14 cellular contexts compared by ENCODE assay signal in the genomic region with DNA sequence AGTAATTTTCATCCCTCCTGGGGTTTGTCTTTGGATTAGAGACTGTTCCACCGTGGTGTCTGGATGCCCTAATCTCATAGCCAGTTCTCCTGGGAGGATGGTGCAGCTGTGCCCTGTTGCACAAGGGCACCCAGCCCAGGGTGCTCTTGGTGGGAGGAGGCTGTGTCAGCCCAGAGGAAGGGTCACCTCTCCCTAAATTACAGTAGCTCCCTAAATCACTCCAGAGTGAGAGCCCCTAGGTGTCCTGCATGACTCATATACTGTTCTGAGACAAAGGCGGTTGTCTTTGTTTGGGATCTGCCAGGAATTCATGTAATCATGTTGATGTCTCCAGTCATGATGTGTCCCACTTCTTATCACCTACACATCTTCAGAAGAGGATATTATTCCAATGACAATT. TPM values are rescaled to one million over a fixed set of nuclear protein-coding genes. Genes with fewer than 3 reads are reported as not detected.
DNase-seq lines count a peak whose midpoint lies in the region; ATAC-seq, FAIRE-seq and TF ChIP-seq lines count a peak whose summit lies in the region.
"Had no signal": no experiment of that assay in that cellular context is flagged by ENCODE, and none has a peak within 500 bp of the region (broad histone marks: within the 10 kb centered on the region; RNA-seq: fewer than 3 reads in every experiment).

No MANE protein-coding gene starts in this region.

- POLR2A ChIA-PET in activated CD8-positive, alpha-beta T cell treated with anti-CD3 and anti-CD28 coated beads for 36 hours (lab: Charles Lee) = no interaction called here

- H3K9me3 ChIP-seq in RWPE2 (ENCODE audit: severe bottlenecking) = no peaks in the 10 kb centered on the region
- H3K9me3 ChIP-seq: colonic mucosa, spleen, transverse colon had no signal

- H3K27ac Mint-ChIP-seq in activated CD8-positive, alpha-beta T cell treated with anti-CD3 and anti-CD28 coated beads for 36 hours = no peak overlapping the region
- no peak overlapping the region for H3K27ac Mint-ChIP-seq in CD14-positive monocyte
- H3K27ac Mint-ChIP-seq: activated naive CD8-positive, alpha-beta T cell had no signal

- 37 to 52% methylated on average over 2 of the region's 2 CpGs for whole genome bisulfite sequencing in lower leg skin, 2 donors

- H3K27me3 ChIP-seq in RWPE2 (ENCODE audit: insufficient read depth, poor library complexity, severe bottlenecking) = no peaks in the 10 kb centered on the region
- H3K27me3 ChIP-seq: colonic mucosa, transverse colon had no signal

- intact Hi-C loops in lower leg skin (cut with DNase I; ENCODE audit: low total_unique reads) = loop anchor here (5.0 kb wide), 1 partner anchor 50 kb away; no protein-coding TSS in a partner anchor
- intact Hi-C loops in activated CD8-positive, alpha-beta T cell treated with anti-CD3 and anti-CD28 coated beads for 36 hours (cut with micrococcal nuclease) = no loop called here
- intact Hi-C loops in CD14-positive monocyte (cut with micrococcal nuclease) = no loop called here

- ATAC-seq in RWPE2 (ENCODE audit: low read depth) = peak; percentile 23; the same call in 2 of the 3 replicates
- ATAC-seq in activated CD8-positive, alpha-beta T cell treated with anti-CD3 and anti-CD28 coated beads for 36 hours = no peak

- no peaks in the 10 kb centered on the region for H3K4me1 Mint-ChIP-seq in activated CD8-positive, alpha-beta T cell treated with anti-CD3 and anti-CD28 coated beads for 36 hours (ENCODE audit: low read depth)
- no peaks in the 10 kb centered on the region for H3K4me1 Mint-ChIP-seq in CD14-positive monocyte

- H3K4me3 ChIP-seq in RWPE2 (ENCODE audit: severe bottlenecking) (no peak overlapping the region), lower leg skin (ENCODE audit: low read depth, poor library complexity, severe bottlenecking) (no peak overlapping the region)
- H3K4me3 ChIP-seq: colonic mucosa, spleen, transverse colon had no signal

- H3K9me3 Mint-ChIP-seq in activated CD8-positive, alpha-beta T cell treated with anti-CD3 and anti-CD28 coated beads for 36 hours = no peaks in the 10 kb centered on the region
- peaks cover 0 to 3% (median 0%) of the 10 kb centered on the region in 7 donors for H3K9me3 Mint-ChIP-seq in CD14-positive monocyte

- H3K27ac ChIP-seq in RWPE2 (ENCODE audit: poor library complexity, severe bottlenecking) = peak overlapping the region; percentile 90
- H3K27ac ChIP-seq: spleen had no signal

- no peak for TF ChIP-seq POLR2A in lower leg skin (IDR thresholded peaks at IDR 0.05)

- H3K27me3 Mint-ChIP-seq in activated CD8-positive, alpha-beta T cell treated with anti-CD3 and anti-CD28 coated beads for 36 hours = peaks cover 14% of the 10 kb centered on the region
- H3K27me3 Mint-ChIP-seq in CD14-positive monocyte (ENCODE audit: low read depth in 3 of 3) = peaks cover 0 to 4% (median 2%) of the 10 kb centered on the region in 3 donors

- CTCF ChIA-PET in activated CD8-positive, alpha-beta T cell treated with anti-CD3 and anti-CD28 coated beads for 36 hours (lab: Charles Lee) = interaction anchor here (1.0 to 1.2 kb wide), 2 partner anchors 81 to 87 kb away, joined by 3 to 4 read pairs; no protein-coding TSS in a partner anchor

- H3K36me3 Mint-ChIP-seq in activated CD8-positive, alpha-beta T cell treated with anti-CD3 and anti-CD28 coated beads for 36 hours (ENCODE audit: low read depth) = no peaks in the 10 kb centered on the region
- H3K36me3 Mint-ChIP-seq in CD14-positive monocyte = no peaks in the 10 kb centered on the region
- H3K36me3 Mint-ChIP-seq: activated naive CD8-positive, alpha-beta T cell had no signal

- no peak overlapping the region for H3K4me3 Mint-ChIP-seq in activated CD8-positive, alpha-beta T cell treated with anti-CD3 and anti-CD28 coated beads for 36 hours
- no peak overlapping the region for H3K4me3 Mint-ChIP-seq in CD14-positive monocyte
- H3K4me3 Mint-ChIP-seq: activated naive CD8-positive, alpha-beta T cell had no signal

- peaks cover 30% of the 10 kb centered on the region for H3K36me3 ChIP-seq in RWPE2 (ENCODE audit: low read depth)
- H3K36me3 ChIP-seq: colonic mucosa, spleen had no signal

- TF ChIP-seq CTCF in RWPE2 (IDR thresholded peaks at IDR 0.05; ENCODE audit: poor library complexity, severe bottlenecking) = no peak
- no peak for TF ChIP-seq CTCF in lower leg skin (IDR thresholded peaks at IDR 0.05)
- TF ChIP-seq CTCF in activated CD8-positive, alpha-beta T cell treated with anti-CD3 and anti-CD28 coated beads for 36 hours (IDR thresholded peaks at IDR 0.05) = no peak
- no peak for TF ChIP-seq CTCF in CD14-positive monocyte (IDR thresholded peaks at IDR 0.05)

- no peak for FAIRE-seq in urothelium cell line (lab: Jason Lieb, UNC)

- peaks cover 38% of the 10 kb centered on the region for H3K4me1 ChIP-seq in RWPE2 (ENCODE audit: insufficient read depth, poor library complexity, severe bottlenecking)
- H3K4me1 ChIP-seq: colonic mucosa, spleen had no signal

- DNase-seq in NCI-H82 (lab: John Stamatoyannopoulos, UW) (peak; percentile 52), NCI-H82 treated with DMSO at 0.1 percent for 48 hours (lab: John Stamatoyannopoulos, UW; ENCODE audit: unreplicated experiment) (no peak), RWPE2 (ENCODE audit: low spot score) (no peak), islet precursor cell (peak; percentile 71), urothelium cell line (ENCODE audit: low spot score) (peak; percentile 32), lower leg skin (ENCODE audit: low spot score in 2 of 2) (no peak), CD14-positive monocyte (ENCODE audit: low spot score) (no peak)
- DNase-seq in activated CD8-positive, alpha-beta T cell treated with anti-CD3 and anti-CD28 coated beads for 36 hours = no peak
- DNase-seq: GDM1, spleen, T-helper 2 cell had no signal

RNA-seq across cellular contexts. Expression of a gene that starts 19.7 kb away (rescaled TPM):
- 1,000 to 10,000 TPM; 1,452 to 1,932 (median 1,836) TPM for total RNA-seq in lower leg skin
- total RNA-seq in activated CD8-positive, alpha-beta T cell treated with anti-CD3 and anti-CD28 coated beads for 36 hours = 1 to 10 TPM; 3.7 to 4.5 TPM
- polyA plus RNA-seq in CD14-positive monocyte = not detected

Comparison
In these comparisons a context has a peak if more than half of its experiments do, and no peak if none do; other contexts are left out.
1. DNase-seq: peak in NCI-H82 (single experiment), islet precursor cell (single experiment) and urothelium cell line (single experiment); none in NCI-H82 treated with DMSO at 0.1 percent for 48 hours (single experiment), RWPE2 (single experiment), lower leg skin (0 of 2), activated CD8-positive, alpha-beta T cell treated with anti-CD3 and anti-CD28 coated beads for 36 hours (single experiment) and CD14-positive monocyte (single experiment).
2. RNA of a gene that starts 19.7 kb away (total RNA-seq): 1,452 to 1,932 TPM in lower leg skin; 3.7 to 4.5 TPM in activated CD8-positive, alpha-beta T cell treated with anti-CD3 and anti-CD28 coated beads for 36 hours; every median in the first group is over 100 times any median in the second.